20 cellular contexts compared by ENCODE assay signal in genomic region chr5:82669720-82670119, GRCh38.
DNase-seq lines count a peak whose midpoint lies in the region; FAIRE-seq and TF ChIP-seq lines count a peak whose summit lies in the region.
"Had no signal": no experiment of that assay in that cellular context is flagged by ENCODE, and none has a peak within 500 bp of the region (broad histone marks: within the 10 kb centered on the region; RNA-seq: fewer than 3 reads in every experiment).

No MANE protein-coding gene starts in this region.

- H3K27me3 ChIP-seq in dorsolateral prefrontal cortex = no peaks in the 10 kb centered on the region
- H3K27me3 ChIP-seq: BLaER1 had no signal

- FAIRE-seq in endometrium (lab: Jason Lieb, UNC) = peak; percentile 45
- FAIRE-seq: GM12892, GM18507, HTR-8/SVneo had no signal

- H3K4me3 ChIP-seq in dorsolateral prefrontal cortex = no peak overlapping the region
- H3K4me3 ChIP-seq: BLaER1 had no signal

- H3K27ac ChIP-seq in 22Rv1 (peak overlapping the region; percentile 15; the same call in 1 of the 2 replicates), dorsolateral prefrontal cortex (no peak overlapping the region)
- H3K27ac ChIP-seq: BLaER1 had no signal

- peak; percentile 2 for DNase-seq in NCI-H510A treated with DMSO at 0.1 percent for 48 hours (lab: John Stamatoyannopoulos, UW)
- no peak for DNase-seq in NCI-H510A (lab: John Stamatoyannopoulos, UW)
- DNase-seq in renal cortical epithelial cell (ENCODE audit: low read depth) = peak; percentile 51
- no peak for DNase-seq in NCI-H2227 treated with DMSO at 0.1 percent for 48 hours (lab: John Stamatoyannopoulos, UW)
- DNase-seq in dorsolateral prefrontal cortex = no peak
- DNase-seq: 8988T; CD4-positive, alpha-beta memory T cell; DMS153; DMS79; GDM1; GOT3; H7; HFFc6; IMR-90 had no signal

- intact Hi-C loops in dorsolateral prefrontal cortex (cut with DNase I) = no loop called here

- TF ChIP-seq CTCF in 22Rv1 (IDR thresholded peaks at IDR 0.05) (no peak), dorsolateral prefrontal cortex (IDR thresholded peaks at IDR 0.05 in 54 of 56, conservative IDR thresholded peaks at IDR 0.05 in 2 of 56; ENCODE audit: low read depth in 1 of 56, partially characterized antibody in 56 of 56) (no peak)

Comparison
In these comparisons a context has a peak if more than half of its experiments do, and no peak if none do; other contexts are left out.
1. DNase-seq: peak in NCI-H510A treated with DMSO at 0.1 percent for 48 hours (single experiment) and renal cortical epithelial cell (single experiment); none in NCI-H510A (single experiment), NCI-H2227 treated with DMSO at 0.1 percent for 48 hours (single experiment) and dorsolateral prefrontal cortex (0 of 10).